Comparison of ENCODE assay signal across 10 cellular contexts in genomic region chr7:138608292-138608691, GRCh38.
DNase-seq lines count a peak whose midpoint lies in the region; ATAC-seq and TF ChIP-seq lines count a peak whose summit lies in the region.
"Had no signal": no experiment of that assay in that cellular context is flagged by ENCODE, and none has a peak within 500 bp of the region (broad histone marks: within the 10 kb centered on the region; RNA-seq: fewer than 3 reads in every experiment).

No MANE protein-coding gene starts in this region.

- H3K27me3 ChIP-seq in osteoblast (ENCODE audit: insufficient read depth, low read length), result no peaks in the 10 kb centered on the region

- H3K27ac ChIP-seq in osteoblast (ENCODE audit: low read depth, low read length), result no peak overlapping the region

- H3K27ac Mint-ChIP-seq in HFFc6, result no peak overlapping the region
- H3K27ac Mint-ChIP-seq: natural killer cell had no signal

- no peaks in the 10 kb centered on the region for H3K4me1 ChIP-seq in osteoblast (ENCODE audit: insufficient read depth, low read length)

- peak; percentile 3 for DNase-seq in HFFc6
- DNase-seq in UCSD-AML1 (lab: John Stamatoyannopoulos, UW; ENCODE audit: unreplicated experiment), result peak; percentile 26
- no peak for DNase-seq in osteoblast (ENCODE audit: insufficient read length, low spot score, missing footprints)
- DNase-seq in DMS53 (lab: John Stamatoyannopoulos, UW), result no peak
- DNase-seq in NCI-H345 treated with DMSO at 0.1 percent for 48 hours (lab: John Stamatoyannopoulos, UW; ENCODE audit: unreplicated experiment), result no peak
- DNase-seq in NOMO-1 treated with dmso at 0.1 percent for 144 hours (lab: John Stamatoyannopoulos, UW; ENCODE audit: unreplicated experiment), result no peak
- no peak for DNase-seq in NCI-H774 (lab: John Stamatoyannopoulos, UW)
- DNase-seq: natural killer cell, NCI-H1105 treated with DMSO at 0.1 percent for 48 hours had no signal

- no peaks in the 10 kb centered on the region; the same call in 1 of the 2 replicates for H3K27me3 Mint-ChIP-seq in HFFc6 (ENCODE audit: insufficient read depth)

- TF ChIP-seq CTCF in HFFc6 (IDR thresholded peaks at IDR 0.05), result no peak
- TF ChIP-seq CTCF in osteoblast (IDR thresholded peaks at IDR 0.05; ENCODE audit: extremely low read depth, low read depth, low read length), result no peak

- no peaks in the 10 kb centered on the region for H3K9me3 Mint-ChIP-seq in HFFc6
- H3K9me3 Mint-ChIP-seq: natural killer cell had no signal

- H3K36me3 Mint-ChIP-seq in HFFc6 (ENCODE audit: low read depth), result no peaks in the 10 kb centered on the region
- H3K36me3 Mint-ChIP-seq: natural killer cell had no signal

- no peak overlapping the region for H3K4me3 ChIP-seq in osteoblast (ENCODE audit: insufficient read depth, low read length)

- no peaks in the 10 kb centered on the region for H3K9me3 ChIP-seq in osteoblast (ENCODE audit: low read depth, low read length)

- H3K4me1 Mint-ChIP-seq in HFFc6 (ENCODE audit: low read depth), result peaks cover 25% of the 10 kb centered on the region

- no peaks in the 10 kb centered on the region for H3K79me2 ChIP-seq in osteoblast (ENCODE audit: insufficient read depth, low read length)

- H3K36me3 ChIP-seq in osteoblast (ENCODE audit: insufficient read depth, low read length), result no peaks in the 10 kb centered on the region

- no peaks in the 10 kb centered on the region for H4K20me1 ChIP-seq in osteoblast (ENCODE audit: insufficient read depth, low read length)

- peak; percentile 82 for ATAC-seq in GM18502 (IDR thresholded peaks at IDR 0.05; ENCODE audit: poor library complexity, unreplicated experiment)
- ATAC-seq: natural killer cell had no signal

- peak overlapping the region; percentile 32 for H2AFZ ChIP-seq in osteoblast (ENCODE audit: low read length)

- H3K4me2 ChIP-seq in osteoblast (ENCODE audit: insufficient read depth, low read length), result peak overlapping the region; percentile 41

- H3K4me3 Mint-ChIP-seq in HFFc6, result peak overlapping the region; percentile 75
- H3K4me3 Mint-ChIP-seq: natural killer cell had no signal

Comparison
In these comparisons a context has a peak if more than half of its experiments do, and no peak if none do; other contexts are left out.
1. DNase-seq: peak in HFFc6 (single experiment) and UCSD-AML1 (single experiment); none in osteoblast (single experiment), DMS53 (single experiment), NCI-H345 treated with DMSO at 0.1 percent for 48 hours (single experiment), NOMO-1 treated with dmso at 0.1 percent for 144 hours (single experiment) and NCI-H774 (single experiment).